In genomic region chr3:141050913-141051632, GRCh38 we compare ENCODE assay signal across 8 cellular contexts. TPM values are rescaled to one million over a fixed set of nuclear protein-coding genes. Genes with fewer than 3 reads are reported as not detected.
DNase-seq lines count a peak whose midpoint lies in the region; ATAC-seq lines count a peak whose summit lies in the region.

Gene SPSB4 (plus strand): TSS chr3:141051347. CDS start chr3:141066105, 14,758 bp downstream.

- H3K4me3 ChIP-seq in iPS-11a (ENCODE audit: low read depth, low read length) (peak within 1 kb of the TSS; percentile 57), skin epidermis (peak within 1 kb of the TSS; percentile 12 to 44 (median 25))

- H3K4me3 Mint-ChIP-seq in activated naive CD8-positive, alpha-beta T cell treated with anti-CD3 and anti-CD28 coated beads, Interleukin-2, amount 10 ng/mL, durations not matched to agents 7 days and 5 days = peak within 1 kb of the TSS; percentile 76

- POLR2A ChIA-PET in activated naive CD8-positive, alpha-beta T cell treated with anti-CD3 and anti-CD28 coated beads, Interleukin-2, amount 10 ng/mL, durations not matched to agents 7 days and 5 days (lab: Charles Lee) = no interaction called here

- no peaks in the 10 kb centered on the region for H3K9me3 Mint-ChIP-seq in activated naive CD8-positive, alpha-beta T cell treated with anti-CD3 and anti-CD28 coated beads, Interleukin-2, amount 10 ng/mL, durations not matched to agents 7 days and 5 days

- ATAC-seq in activated naive CD8-positive, alpha-beta T cell treated with anti-CD3 and anti-CD28 coated beads, Interleukin-2, amount 10 ng/mL, durations not matched to agents 7 days and 5 days (ENCODE audit: low read depth) = peak; percentile 50
- no peak for ATAC-seq in GM19397 (IDR thresholded peaks at IDR 0.05; ENCODE audit: unreplicated experiment)

- peaks cover 10% of the 10 kb centered on the region for H3K4me1 Mint-ChIP-seq in activated naive CD8-positive, alpha-beta T cell treated with anti-CD3 and anti-CD28 coated beads, Interleukin-2, amount 10 ng/mL, durations not matched to agents 7 days and 5 days

- peaks cover 77% of the 10 kb centered on the region for H3K27me3 Mint-ChIP-seq in activated naive CD8-positive, alpha-beta T cell treated with anti-CD3 and anti-CD28 coated beads, Interleukin-2, amount 10 ng/mL, durations not matched to agents 7 days and 5 days

- peak; percentile 8 for DNase-seq in stimulated activated CD4-positive, alpha-beta T cell treated with anti-CD3 and anti-CD28 coated beads, Interleukin-1b, Interleukin-23, amount 100 ng/mL, for 48 hours
- no peak for DNase-seq in stimulated activated CD4-positive, alpha-beta T cell treated with anti-CD3 and anti-CD28 coated beads, Interleukin-4, amount 100 ng/mL, for 24 hours
- DNase-seq in NCI-H226 = peak; percentile 27
- peak; percentile 54 for DNase-seq in activated naive CD8-positive, alpha-beta T cell treated with anti-CD3 and anti-CD28 coated beads, Interleukin-2, amount 10 ng/mL, durations not matched to agents 7 days and 5 days
- DNase-seq in midbrain (lab: John Stamatoyannopoulos, UW) = no peak

- H3K27ac Mint-ChIP-seq in activated naive CD8-positive, alpha-beta T cell treated with anti-CD3 and anti-CD28 coated beads, Interleukin-2, amount 10 ng/mL, durations not matched to agents 7 days and 5 days = no peak within 1 kb of the TSS

- H3K27ac ChIP-seq in skin epidermis = peak within 1 kb of the TSS in 1 of 21 experiments; percentile 79

- H3K36me3 Mint-ChIP-seq in activated naive CD8-positive, alpha-beta T cell treated with anti-CD3 and anti-CD28 coated beads, Interleukin-2, amount 10 ng/mL, durations not matched to agents 7 days and 5 days = no peaks in the 10 kb centered on the region

RNA-seq across cellular contexts. Expression of gene SPSB4, which starts in this region (rescaled TPM):
- not detected for total RNA-seq in activated naive CD8-positive, alpha-beta T cell treated with anti-CD3 and anti-CD28 coated beads, Interleukin-2, amount 10 ng/mL, durations not matched to agents 7 days and 5 days

Comparison
In these comparisons a context has a peak if more than half of its experiments do, and no peak if none do; other contexts are left out.
1. DNase-seq: peak in stimulated activated CD4-positive, alpha-beta T cell treated with anti-CD3 and anti-CD28 coated beads, Interleukin-1b, Interleukin-23, amount 100 ng/mL, for 48 hours (single experiment) and NCI-H226 (single experiment); none in stimulated activated CD4-positive, alpha-beta T cell treated with anti-CD3 and anti-CD28 coated beads, Interleukin-4, amount 100 ng/mL, for 24 hours (single experiment) and midbrain (single experiment).
2. Peak in DNase-seq and ATAC-seq in activated naive CD8-positive, alpha-beta T cell treated with anti-CD3 and anti-CD28 coated beads, Interleukin-2, amount 10 ng/mL, durations not matched to agents 7 days and 5 days; RNA of the gene not detected or under 1 TPM.